In genomic region chr5:121325930-121326329, GRCh38 we compare ENCODE assay signal across 22 cellular contexts.
"Had no signal": no experiment of that assay in that cellular context is flagged by ENCODE, and none has a peak within 500 bp of the region (broad histone marks: within the 10 kb centered on the region; RNA-seq: fewer than 3 reads in every experiment).

No MANE protein-coding gene starts in this region.

- ATAC-seq: activated naive CD8-positive, alpha-beta T cell treated with anti-CD3 and anti-CD28 coated beads, Interleukin-2, amount 50 U/mL, for 24 hours; activated T-cell treated with anti-CD3 and anti-CD28 coated beads, Interleukin-2, amount 50 U/mL, for 4 hours; heart right ventricle; naive thymus-derived CD4-positive, alpha-beta T cell; right cardiac atrium; stimulated activated effector memory CD8-positive, alpha-beta T cell treated with anti-CD3 and anti-CD28 coated beads, Interleukin-12 subunit alpha, Interleukin-12 subunit beta, amount 100 ng/mL, for 72 hours; T-helper 17 cell had no signal

- H3K27ac ChIP-seq: heart right ventricle, neural progenitor cell, prostate gland, stomach, thoracic aorta, upper lobe of left lung, VCaP had no signal

- H3K27me3 ChIP-seq: heart right ventricle, neural progenitor cell, stomach, upper lobe of left lung had no signal

- DNase-seq: activated CD4-positive, alpha-beta T cell treated with anti-CD3 and anti-CD28 coated beads, Interleukin-2, amount 50 U/mL, for 1 hour; activated CD4-positive, CD25-positive, alpha-beta regulatory T cell treated with anti-CD3 and anti-CD28 coated beads, Interleukin-2, amount 50 U/mL, for 72 hours; activated CD8-positive, alpha-beta memory T cell treated with anti-CD3 and anti-CD28 coated beads, Interleukin-2, amount 50 U/mL, for 4 hours; activated naive CD4-positive, alpha-beta T cell treated with anti-CD3 and anti-CD28 coated beads for 36 hours; activated naive CD8-positive, alpha-beta T cell treated with anti-CD3 and anti-CD28 coated beads, Interleukin-2, amount 50 U/mL, for 24 hours; activated T-cell treated with anti-CD3 and anti-CD28 coated beads, Interleukin-2, amount 50 U/mL, for 4 hours; aorta; endodermal cell; heart right ventricle; immature natural killer cell; naive thymus-derived CD4-positive, alpha-beta T cell; right cardiac atrium; stimulated activated CD4-positive, alpha-beta T cell treated with anti-CD3 and anti-CD28 coated beads, Interleukin-4, amount 100 ng/mL, for 24 hours; stomach; T-helper 17 cell; upper lobe of left lung had no signal

- H3K9me3 ChIP-seq: heart right ventricle, prostate gland, stomach, thoracic aorta, upper lobe of left lung had no signal

- H3K4me1 ChIP-seq: heart right ventricle, neural progenitor cell, prostate gland, stomach, upper lobe of left lung had no signal

- H3K36me3 ChIP-seq: heart right ventricle, neural progenitor cell, prostate gland, stomach, thoracic aorta, upper lobe of left lung had no signal

- H3K4me3 ChIP-seq: heart right ventricle, neural progenitor cell, prostate gland, smooth muscle cell, stomach, thoracic aorta, upper lobe of left lung had no signal
